In the genomic region with DNA sequence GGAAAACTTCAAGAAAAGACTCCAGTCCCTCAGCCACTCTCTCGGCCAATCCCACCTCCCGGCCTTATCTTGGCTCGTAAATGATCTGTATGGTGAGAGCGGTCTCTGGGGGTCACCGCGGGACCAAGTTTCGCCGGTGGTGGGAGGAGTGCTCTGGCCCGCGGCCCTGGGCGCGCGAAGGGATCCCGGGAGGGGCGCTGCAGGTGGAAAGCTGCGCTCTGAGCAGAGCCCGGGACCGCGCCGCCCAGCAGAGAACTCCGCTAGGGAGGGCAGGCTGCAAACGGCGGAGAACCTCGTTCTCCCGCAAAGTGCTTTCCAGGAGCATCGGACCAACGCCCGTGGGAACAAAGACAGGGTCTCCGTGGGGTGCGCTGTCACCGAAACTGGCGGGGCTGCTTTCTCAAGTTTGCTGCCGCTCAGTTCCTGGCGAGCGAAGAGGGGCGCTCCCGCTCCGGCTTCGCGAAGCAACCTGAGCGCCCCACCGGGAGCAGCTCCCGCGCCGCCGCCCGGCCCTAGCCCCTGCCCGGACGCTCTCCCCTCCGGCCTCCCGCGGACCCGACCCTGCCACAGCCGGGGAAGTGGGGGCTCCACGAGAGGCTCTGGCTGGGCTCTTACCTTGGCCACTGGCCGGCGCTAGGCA, we compare ENCODE assay signal across 8 cellular contexts. TPM values are rescaled to one million over a fixed set of nuclear protein-coding genes. Genes with fewer than 3 reads are reported as not detected.
DNase-seq lines count a peak whose midpoint lies in the region; ATAC-seq and TF ChIP-seq lines count a peak whose summit lies in the region.

No MANE protein-coding gene starts in this region.

- peaks cover 11 to 40% (median 31%) of the 10 kb centered on the region in 9 donors for H3K4me1 ChIP-seq in heart right ventricle

- no peaks in the 10 kb centered on the region for H3K9me3 Mint-ChIP-seq in T-helper 2 cell treated with Interferon-gamma antibody and Interleukin-4, amounts not matched to agents 5 μg/mL and 100 μg/mL, for 36 hours
- H3K9me3 Mint-ChIP-seq in activated T-cell treated with anti-CD3 and anti-CD28 coated beads, Interleukin-2, amount 50 U/mL, for 24 hours, result no peaks in the 10 kb centered on the region

- H3K27me3 Mint-ChIP-seq in T-helper 2 cell treated with Interferon-gamma antibody and Interleukin-4, amounts not matched to agents 5 μg/mL and 100 μg/mL, for 36 hours (ENCODE audit: low read depth), result peaks cover 57% of the 10 kb centered on the region
- peaks cover 66% of the 10 kb centered on the region for H3K27me3 Mint-ChIP-seq in activated T-cell treated with anti-CD3 and anti-CD28 coated beads, Interleukin-2, amount 50 U/mL, for 24 hours

- peaks cover 0 to 79% (median 40%) of the 10 kb centered on the region in 7 donors for H3K27me3 ChIP-seq in heart right ventricle

- no peaks in the 10 kb centered on the region for H3K9me3 ChIP-seq in heart right ventricle

- no peaks in the 10 kb centered on the region for H3K36me3 Mint-ChIP-seq in T-helper 2 cell treated with Interferon-gamma antibody and Interleukin-4, amounts not matched to agents 5 μg/mL and 100 μg/mL, for 36 hours (ENCODE audit: low read depth)
- no peaks in the 10 kb centered on the region for H3K36me3 Mint-ChIP-seq in activated T-cell treated with anti-CD3 and anti-CD28 coated beads, Interleukin-2, amount 50 U/mL, for 24 hours (ENCODE audit: low read depth)

- no peak for TF ChIP-seq CTCF in heart right ventricle (IDR thresholded peaks at IDR 0.05)

- peak; percentile 7 for DNase-seq in T-helper 2 cell treated with Interferon-gamma antibody and Interleukin-4, amounts not matched to agents 5 μg/mL and 100 μg/mL, for 36 hours (ENCODE audit: low spot score)
- DNase-seq in T-helper 2 cell (no peak), heart right ventricle (no peak), posterior cingulate gyrus (peak in 8 of 10 donors; percentile 10 to 91 (median 46)), middle frontal gyrus (ENCODE audit: extremely low spot score, low spot score) (no peak), occipital lobe (lab: John Stamatoyannopoulos, UW) (no peak)
- peak; percentile 49 for DNase-seq in activated T-cell treated with anti-CD3 and anti-CD28 coated beads, Interleukin-2, amount 50 U/mL, for 24 hours

- peaks cover 35% of the 10 kb centered on the region for H3K4me1 Mint-ChIP-seq in T-helper 2 cell treated with Interferon-gamma antibody and Interleukin-4, amounts not matched to agents 5 μg/mL and 100 μg/mL, for 36 hours (ENCODE audit: low read depth)
- peaks cover 38% of the 10 kb centered on the region for H3K4me1 Mint-ChIP-seq in activated T-cell treated with anti-CD3 and anti-CD28 coated beads, Interleukin-2, amount 50 U/mL, for 24 hours (ENCODE audit: low read depth)

- intact Hi-C loops in heart right ventricle (cut with DNase I), result no loop called here
- intact Hi-C loops in posterior cingulate gyrus (cut with DNase I), result no loop called here

- H3K4me3 ChIP-seq in heart right ventricle, result peak overlapping the region; percentile 26 to 62 (median 56)

- no peak overlapping the region for H3K27ac Mint-ChIP-seq in T-helper 2 cell treated with Interferon-gamma antibody and Interleukin-4, amounts not matched to agents 5 μg/mL and 100 μg/mL, for 36 hours
- no peak overlapping the region for H3K27ac Mint-ChIP-seq in activated T-cell treated with anti-CD3 and anti-CD28 coated beads, Interleukin-2, amount 50 U/mL, for 24 hours

- H3K4me3 Mint-ChIP-seq in T-helper 2 cell treated with Interferon-gamma antibody and Interleukin-4, amounts not matched to agents 5 μg/mL and 100 μg/mL, for 36 hours, result peak overlapping the region; percentile 81
- H3K4me3 Mint-ChIP-seq in activated T-cell treated with anti-CD3 and anti-CD28 coated beads, Interleukin-2, amount 50 U/mL, for 24 hours, result peak overlapping the region; percentile 80

- ATAC-seq in heart right ventricle, result peak in 5 of 8 donors; percentile 34 to 65 (median 61)
- no peak for ATAC-seq in HG03571 (IDR thresholded peaks at IDR 0.05; ENCODE audit: unreplicated experiment)

- WGBS in heart right ventricle, 2 donors, result 1% methylated on average over 55 to 57 of the region's 57 CpGs

- H3K36me3 ChIP-seq in heart right ventricle, result no peaks in the 10 kb centered on the region

- H3K27ac ChIP-seq in heart right ventricle, result no peak overlapping the region

RNA-seq across cellular contexts. Expression of gene LRP2, which starts 0.5 kb away (rescaled TPM):
- total RNA-seq in heart right ventricle (1 to 10 TPM in 1 of 10 donors, under 1 TPM in 2, not detected in 7; 0.15 to 1.3 (median 0.39) TPM), occipital lobe (0.16 TPM)
- under 1 TPM in 1 of 2 donors, not detected in 1; 0.06 TPM for polyA plus RNA-seq in heart right ventricle

Comparison
In these comparisons a context has a peak if more than half of its experiments do, and no peak if none do; other contexts are left out.
1. DNase-seq: peak in T-helper 2 cell treated with Interferon-gamma antibody and Interleukin-4, amounts not matched to agents 5 μg/mL and 100 μg/mL, for 36 hours (single experiment), activated T-cell treated with anti-CD3 and anti-CD28 coated beads, Interleukin-2, amount 50 U/mL, for 24 hours (single experiment) and posterior cingulate gyrus (8 of 10); none in T-helper 2 cell (0 of 5), heart right ventricle (0 of 2), middle frontal gyrus (single experiment) and occipital lobe (single experiment).